ENCODE assay signal across 11 cellular contexts in the genomic region with DNA sequence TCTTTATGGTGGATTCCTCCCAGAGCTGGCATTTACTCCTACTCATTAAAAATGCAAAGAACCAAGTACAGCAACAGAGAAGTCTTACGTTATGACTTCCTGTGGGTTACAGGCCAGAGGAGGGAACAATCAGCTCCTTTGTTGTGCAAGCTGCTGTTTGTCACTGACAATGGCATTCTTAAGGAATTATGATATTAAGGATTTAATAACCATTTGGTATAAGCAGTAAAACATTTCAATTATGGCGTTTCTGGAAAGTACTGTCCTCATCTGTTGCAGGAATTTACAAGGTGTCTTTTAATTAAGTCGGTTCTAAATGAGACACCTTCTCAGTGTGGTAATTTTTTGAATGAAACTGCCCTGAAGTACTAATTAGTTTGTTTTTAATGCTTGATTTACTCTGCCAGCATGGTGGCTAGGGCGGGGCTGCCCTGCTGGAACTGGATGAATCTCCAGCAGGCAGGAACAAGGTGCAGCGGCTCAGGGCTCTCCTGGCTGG. TPM values are rescaled to one million over a fixed set of nuclear protein-coding genes. Genes with fewer than 3 reads are reported as not detected.
A peak's percentile ranks its signal among the peaks of the same experiment; 100 is the strongest.
DNase-seq lines count a peak whose midpoint lies in the region; ATAC-seq and TF ChIP-seq lines count a peak whose summit lies in the region.
"Had no signal": no experiment of that assay in that cellular context is flagged by ENCODE, and none has a peak within 500 bp of the region (broad histone marks: within the 10 kb centered on the region; RNA-seq: fewer than 3 reads in every experiment).

No MANE protein-coding gene starts in this region.

- H3K27me3 Mint-ChIP-seq in activated CD4-positive, alpha-beta T cell treated with anti-CD3 and anti-CD28 coated beads, Interleukin-2, amount 10 ng/mL, durations not matched to agents 24 days and 14 days, result no peaks in the 10 kb centered on the region
- H3K27me3 Mint-ChIP-seq in stimulated activated naive CD8-positive, alpha-beta T cell treated with anti-CD3 and anti-CD28 coated beads, Interleukin-15, Interleukin-2, amounts not matched to agents 100 ng/mL and 50 ng/mL, for 24 hours, result no peaks in the 10 kb centered on the region
- H3K27me3 Mint-ChIP-seq in glutamatergic neuron (ENCODE audit: unreplicated experiment), result peaks cover 4% of the 10 kb centered on the region

- ATAC-seq in HG02840 (IDR thresholded peaks at IDR 0.05; ENCODE audit: low FRiP score, unreplicated experiment) (no peak), left lung (no peak)

- no peaks in the 10 kb centered on the region for H3K9me3 Mint-ChIP-seq in activated CD4-positive, alpha-beta T cell treated with anti-CD3 and anti-CD28 coated beads, Interleukin-2, amount 10 ng/mL, durations not matched to agents 24 days and 14 days
- H3K9me3 Mint-ChIP-seq in stimulated activated naive CD8-positive, alpha-beta T cell treated with anti-CD3 and anti-CD28 coated beads, Interleukin-15, Interleukin-2, amounts not matched to agents 100 ng/mL and 50 ng/mL, for 24 hours, result no peaks in the 10 kb centered on the region
- H3K9me3 Mint-ChIP-seq in glutamatergic neuron (ENCODE audit: unreplicated experiment), result no peaks in the 10 kb centered on the region

- H3K36me3 Mint-ChIP-seq in activated CD4-positive, alpha-beta T cell treated with anti-CD3 and anti-CD28 coated beads, Interleukin-2, amount 10 ng/mL, durations not matched to agents 24 days and 14 days (ENCODE audit: low read depth), result no peaks in the 10 kb centered on the region
- H3K36me3 Mint-ChIP-seq in stimulated activated naive CD8-positive, alpha-beta T cell treated with anti-CD3 and anti-CD28 coated beads, Interleukin-15, Interleukin-2, amounts not matched to agents 100 ng/mL and 50 ng/mL, for 24 hours (ENCODE audit: low read depth), result no peaks in the 10 kb centered on the region
- no peaks in the 10 kb centered on the region for H3K36me3 Mint-ChIP-seq in glutamatergic neuron (ENCODE audit: unreplicated experiment)

- no peaks in the 10 kb centered on the region for H3K27me3 ChIP-seq in left lung

- TF ChIP-seq CTCF in epithelial cell of esophagus (IDR thresholded peaks at IDR 0.05; ENCODE audit: insufficient read depth, low read depth, low read length, missing control alignments) (no peak), glutamatergic neuron (IDR thresholded peaks at IDR 0.05; ENCODE audit: partially characterized antibody, unreplicated experiment) (no peak), left lung (IDR thresholded peaks at IDR 0.05) (no peak)

- no peaks in the 10 kb centered on the region for H3K4me1 ChIP-seq in left lung

- DNase-seq in activated CD4-positive, alpha-beta T cell treated with anti-CD3 and anti-CD28 coated beads, Interleukin-2, amount 10 ng/mL, durations not matched to agents 24 days and 14 days, result no peak
- DNase-seq in activated CD4-positive, alpha-beta T cell treated with anti-CD3 and anti-CD28 coated beads, Interleukin-2, amount 50 U/mL, for 1 hour, result no peak
- DNase-seq in RPMI7951 (ENCODE audit: low read depth), result peak; percentile 55
- DNase-seq in epithelial cell of esophagus (ENCODE audit: low read depth), result peak; percentile 49
- DNase-seq in glutamatergic neuron, result no peak
- DNase-seq in left lung, result no peak
- DNase-seq: C1 segment of cervical spinal cord, mesenchymal stem cell, T-helper 9 cell had no signal

- no peaks in the 10 kb centered on the region for H3K36me3 ChIP-seq in left lung

- peak overlapping the region; percentile 70 for H3K27ac Mint-ChIP-seq in activated CD4-positive, alpha-beta T cell treated with anti-CD3 and anti-CD28 coated beads, Interleukin-2, amount 10 ng/mL, durations not matched to agents 24 days and 14 days
- H3K27ac Mint-ChIP-seq in stimulated activated naive CD8-positive, alpha-beta T cell treated with anti-CD3 and anti-CD28 coated beads, Interleukin-15, Interleukin-2, amounts not matched to agents 100 ng/mL and 50 ng/mL, for 24 hours, result peak overlapping the region; percentile 41
- no peak overlapping the region for H3K27ac Mint-ChIP-seq in glutamatergic neuron (ENCODE audit: unreplicated experiment)

- H3K4me3 Mint-ChIP-seq in activated CD4-positive, alpha-beta T cell treated with anti-CD3 and anti-CD28 coated beads, Interleukin-2, amount 10 ng/mL, durations not matched to agents 24 days and 14 days, result peak overlapping the region; percentile 40
- no peak overlapping the region for H3K4me3 Mint-ChIP-seq in stimulated activated naive CD8-positive, alpha-beta T cell treated with anti-CD3 and anti-CD28 coated beads, Interleukin-15, Interleukin-2, amounts not matched to agents 100 ng/mL and 50 ng/mL, for 24 hours
- no peak overlapping the region for H3K4me3 Mint-ChIP-seq in glutamatergic neuron (ENCODE audit: unreplicated experiment)

- intact Hi-C loops in activated CD4-positive, alpha-beta T cell treated with anti-CD3 and anti-CD28 coated beads, Interleukin-2, amount 10 ng/mL, durations not matched to agents 24 days and 14 days (cut with micrococcal nuclease), result loop anchor here (1.0 to 2.0 kb wide), 2 partner anchors 12 to 15 kb away; no protein-coding TSS in a partner anchor
- intact Hi-C loops in left lung (cut with DNase I), result no loop called here

- H3K4me3 ChIP-seq in epithelial cell of esophagus (ENCODE audit: low read length) (no peak overlapping the region), left lung (no peak overlapping the region)

- H3K27ac ChIP-seq in left lung, result no peak overlapping the region

- H3K4me1 Mint-ChIP-seq in activated CD4-positive, alpha-beta T cell treated with anti-CD3 and anti-CD28 coated beads, Interleukin-2, amount 10 ng/mL, durations not matched to agents 24 days and 14 days, result peaks cover 24% of the 10 kb centered on the region
- peaks cover 47% of the 10 kb centered on the region for H3K4me1 Mint-ChIP-seq in stimulated activated naive CD8-positive, alpha-beta T cell treated with anti-CD3 and anti-CD28 coated beads, Interleukin-15, Interleukin-2, amounts not matched to agents 100 ng/mL and 50 ng/mL, for 24 hours (ENCODE audit: low read depth)
- no peaks in the 10 kb centered on the region for H3K4me1 Mint-ChIP-seq in glutamatergic neuron (ENCODE audit: low read depth, unreplicated experiment)

- H3K9me3 ChIP-seq in left lung, result no peaks in the 10 kb centered on the region

RNA-seq across cellular contexts. Expression of a gene that starts 49.1 kb away (rescaled TPM):
- 508 and 515 TPM in 2 replicates for total RNA-seq in activated CD4-positive, alpha-beta T cell treated with anti-CD3 and anti-CD28 coated beads, Interleukin-2, amount 10 ng/mL, durations not matched to agents 24 days and 14 days
- total RNA-seq in RPMI7951 (2014; rRNA removed; shearing (Covaris generic)), result 387 and 419 TPM in 2 replicates
- total RNA-seq in glutamatergic neuron (ENCODE audit: unreplicated experiment), result 132 TPM
- total RNA-seq in left lung, result 100 to 1,000 TPM; 144 to 186 TPM

Comparison
In these comparisons a context has a peak if more than half of its experiments do, and no peak if none do; other contexts are left out.
1. DNase-seq: peak in RPMI7951 (single experiment) and epithelial cell of esophagus (single experiment); none in activated CD4-positive, alpha-beta T cell treated with anti-CD3 and anti-CD28 coated beads, Interleukin-2, amount 10 ng/mL, durations not matched to agents 24 days and 14 days (single experiment), activated CD4-positive, alpha-beta T cell treated with anti-CD3 and anti-CD28 coated beads, Interleukin-2, amount 50 U/mL, for 1 hour (single experiment), glutamatergic neuron (single experiment) and left lung (0 of 2).